ENCODE assay signal across 2 cellular contexts in the genomic region with DNA sequence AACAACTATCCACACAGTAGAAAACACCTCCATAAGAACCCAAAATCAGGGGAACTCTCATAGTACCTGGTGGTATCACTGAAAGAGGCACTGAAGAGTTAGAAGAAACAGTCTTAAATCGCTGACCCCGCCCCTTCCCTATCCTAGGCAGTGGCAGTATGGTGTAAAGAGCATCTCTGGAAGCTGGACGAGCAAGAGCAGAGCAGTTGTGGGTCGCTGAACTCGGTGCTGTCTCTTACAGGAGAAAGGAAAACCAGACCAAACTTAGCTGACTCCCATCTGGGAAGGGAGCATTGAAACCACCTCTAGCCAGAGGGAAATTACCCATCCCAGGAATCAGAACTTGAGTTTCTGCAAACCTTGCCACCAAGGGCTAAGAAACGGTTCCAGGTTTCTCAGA. TPM values are rescaled to one million over a fixed set of nuclear protein-coding genes. Genes with fewer than 3 reads are reported as not detected.
"Had no signal": no experiment of that assay in that cellular context is flagged by ENCODE, and none has a peak within 500 bp of the region (broad histone marks: within the 10 kb centered on the region; RNA-seq: fewer than 3 reads in every experiment).

No MANE protein-coding gene starts in this region.

RNA-seq across cellular contexts. Expression of a gene that starts 2.8 kb away (rescaled TPM):
- total RNA-seq: G401, GM12878 had no signal
